ENCODE assay signal across 10 cellular contexts in genomic region chr1:56472860-56473259, GRCh38.
DNase-seq lines count a peak whose midpoint lies in the region; ATAC-seq and TF ChIP-seq lines count a peak whose summit lies in the region.
"Had no signal": no experiment of that assay in that cellular context is flagged by ENCODE, and none has a peak within 500 bp of the region (broad histone marks: within the 10 kb centered on the region; RNA-seq: fewer than 3 reads in every experiment).

No MANE protein-coding gene starts in this region.

- no peak overlapping the region for H2AFZ ChIP-seq in Karpas-422 (ENCODE audit: low read length)

- ATAC-seq in GM18909 (IDR thresholded peaks at IDR 0.05; ENCODE audit: poor library complexity, unreplicated experiment) (peak; percentile 84), HG02759 (IDR thresholded peaks at IDR 0.05; ENCODE audit: unreplicated experiment) (peak; percentile 79), mucosa of descending colon (peak; percentile 26)
- ATAC-seq in activated naive CD8-positive, alpha-beta T cell treated with anti-CD3 and anti-CD28 coated beads, Interleukin-2, amount 50 U/mL, for 24 hours = no peak
- ATAC-seq: naive thymus-derived CD8-positive, alpha-beta T cell had no signal

- no peaks in the 10 kb centered on the region for H3K36me3 Mint-ChIP-seq in nephron progenitor cell (ENCODE audit: low read depth)
- H3K36me3 Mint-ChIP-seq in activated naive CD8-positive, alpha-beta T cell treated with anti-CD3 and anti-CD28 coated beads, Interleukin-2, amount 50 U/mL, for 24 hours (ENCODE audit: low read depth) = no peaks in the 10 kb centered on the region
- H3K36me3 Mint-ChIP-seq: naive thymus-derived CD8-positive, alpha-beta T cell had no signal

- H3K4me2 ChIP-seq in Karpas-422 (ENCODE audit: low read depth, low read length, poor library complexity, severe bottlenecking) = peak overlapping the region; percentile 33

- no peaks in the 10 kb centered on the region for H3K9me3 Mint-ChIP-seq in nephron progenitor cell
- no peaks in the 10 kb centered on the region for H3K9me3 Mint-ChIP-seq in activated naive CD8-positive, alpha-beta T cell treated with anti-CD3 and anti-CD28 coated beads, Interleukin-2, amount 50 U/mL, for 24 hours

- no peak for TF ChIP-seq CTCF in mucosa of descending colon (IDR thresholded peaks at IDR 0.05)
- TF ChIP-seq CTCF in nephron progenitor cell (IDR thresholded peaks at IDR 0.05) = no peak

- no peaks in the 10 kb centered on the region for H3K9me3 ChIP-seq in Karpas-422 (ENCODE audit: low read length)
- H3K9me3 ChIP-seq in mucosa of descending colon = no peaks in the 10 kb centered on the region

- H3K4me1 Mint-ChIP-seq in nephron progenitor cell = peaks cover 34% of the 10 kb centered on the region
- peaks cover 6% of the 10 kb centered on the region for H3K4me1 Mint-ChIP-seq in activated naive CD8-positive, alpha-beta T cell treated with anti-CD3 and anti-CD28 coated beads, Interleukin-2, amount 50 U/mL, for 24 hours

- H3K27me3 ChIP-seq in Karpas-422 (ENCODE audit: low read length) = no peaks in the 10 kb centered on the region

- no peak overlapping the region for H3K27ac ChIP-seq in Karpas-422 (ENCODE audit: low read length)

- no peaks in the 10 kb centered on the region for H3K36me3 ChIP-seq in Karpas-422 (ENCODE audit: insufficient read depth, low read length)
- no peaks in the 10 kb centered on the region for H3K36me3 ChIP-seq in mucosa of descending colon (ENCODE audit: low read depth)

- intact Hi-C loops in mucosa of descending colon (cut with DNase I, micrococcal nuclease) = no loop called here

- DNase-seq in Karpas-422 (peak; percentile 83), mucosa of descending colon (no peak), nephron progenitor cell (no peak), dedifferentiated amniotic fluid mesenchymal stem cell (ENCODE audit: extremely low spot score) (no peak)
- no peak for DNase-seq in stimulated activated naive CD4-positive, alpha-beta T cell treated with Interleukin-2 at 50 U/mL for 16 hours (lab: John Stamatoyannopoulos, UW)
- DNase-seq in activated naive CD8-positive, alpha-beta T cell treated with anti-CD3 and anti-CD28 coated beads, Interleukin-2, amount 50 U/mL, for 24 hours = no peak
- DNase-seq: NCI-H1417 had no signal

- no peaks in the 10 kb centered on the region for H3K79me2 ChIP-seq in Karpas-422 (ENCODE audit: low read length)

- peaks cover 16% of the 10 kb centered on the region for H3K27me3 Mint-ChIP-seq in nephron progenitor cell (ENCODE audit: low read depth, poor library complexity)
- H3K27me3 Mint-ChIP-seq in activated naive CD8-positive, alpha-beta T cell treated with anti-CD3 and anti-CD28 coated beads, Interleukin-2, amount 50 U/mL, for 24 hours = peaks cover 24% of the 10 kb centered on the region

- H3K9ac ChIP-seq in Karpas-422 (ENCODE audit: low read length) = no peak overlapping the region

- H3K9me2 ChIP-seq in Karpas-422 (replicated peaks; ENCODE audit: insufficient read depth, low read length) = no peaks in the 10 kb centered on the region

- no peak overlapping the region for H3K4me3 Mint-ChIP-seq in nephron progenitor cell
- H3K4me3 Mint-ChIP-seq in activated naive CD8-positive, alpha-beta T cell treated with anti-CD3 and anti-CD28 coated beads, Interleukin-2, amount 50 U/mL, for 24 hours = no peak overlapping the region
- H3K4me3 Mint-ChIP-seq: naive thymus-derived CD8-positive, alpha-beta T cell had no signal

- H3K27ac Mint-ChIP-seq in nephron progenitor cell = no peak overlapping the region
- no peak overlapping the region for H3K27ac Mint-ChIP-seq in activated naive CD8-positive, alpha-beta T cell treated with anti-CD3 and anti-CD28 coated beads, Interleukin-2, amount 50 U/mL, for 24 hours
- H3K27ac Mint-ChIP-seq: naive thymus-derived CD8-positive, alpha-beta T cell had no signal

- H3K4me1 ChIP-seq in Karpas-422 (ENCODE audit: low read length) = peaks cover 11% of the 10 kb centered on the region
- no peaks in the 10 kb centered on the region for H3K4me1 ChIP-seq in mucosa of descending colon (ENCODE audit: low read depth)

- no peaks in the 10 kb centered on the region for H4K20me1 ChIP-seq in Karpas-422 (ENCODE audit: insufficient read depth, low read depth, low read length)

- H3K4me3 ChIP-seq in Karpas-422 (ENCODE audit: low read length) = no peak overlapping the region
- no peak overlapping the region for H3K4me3 ChIP-seq in mucosa of descending colon
